1 cellular context compared by ENCODE assay signal in the genomic region with DNA sequence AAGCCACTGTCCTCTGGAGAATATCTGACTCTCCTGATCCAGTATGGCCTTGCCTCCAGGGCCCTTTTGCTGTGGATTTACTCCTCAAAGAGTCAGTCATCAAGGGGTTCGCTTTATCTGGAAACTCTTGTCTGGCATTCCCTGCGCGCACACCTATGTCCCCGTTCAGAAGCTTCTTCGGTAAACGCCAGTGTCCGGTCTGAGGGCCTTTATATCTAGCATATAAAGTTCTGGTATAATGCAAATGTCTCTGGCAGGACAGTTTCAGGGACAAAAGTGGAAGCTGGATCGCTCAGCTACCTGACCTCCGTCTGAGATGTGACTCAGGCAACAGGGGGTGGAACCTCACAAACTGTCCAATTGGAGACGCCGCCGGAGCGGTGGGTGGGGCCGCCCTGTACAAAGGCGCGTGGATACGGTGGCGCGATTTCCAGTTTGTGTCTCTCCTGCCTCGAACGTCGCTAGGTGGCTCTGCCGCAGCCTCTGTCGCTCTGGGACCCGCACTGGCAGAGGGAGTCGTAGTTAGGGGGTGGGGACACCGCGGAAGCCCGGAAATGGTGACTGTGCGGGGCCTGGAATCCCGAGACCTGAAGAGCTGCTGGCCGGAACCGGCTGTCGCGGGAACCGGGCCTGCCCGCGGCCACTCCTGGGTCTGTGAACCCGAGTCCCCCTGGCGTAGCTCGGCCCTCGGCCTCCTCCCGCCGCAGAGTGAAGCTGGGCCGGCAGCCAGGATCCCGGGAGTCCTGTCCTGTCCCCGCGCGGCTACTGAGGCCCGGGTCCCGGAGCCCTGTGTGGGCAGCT.
A peak's percentile ranks its signal among the peaks of the same experiment; 100 is the strongest.
TF ChIP-seq lines count a peak whose summit lies in the region.

No MANE protein-coding gene starts in this region.

TF ChIP-seq in HEK293, 187 proteins besides CTCF, POLR2A, EP300 and RAD21 (continued from another document and continues in another):
- TF ChIP-seq ZBTB10 (tag by site-specific recombination; IDR thresholded peaks at IDR 0.05) (no peak; the same call in 1 of the 2 replicates), ZSCAN18 (tag by site-specific recombination; IDR thresholded peaks at IDR 0.05) (no peak), PRDM2 (tag by site-specific recombination; IDR thresholded peaks at IDR 0.05; ENCODE audit: borderline replicate concordance) (no peak), ZNF747 (tag by site-specific recombination; IDR thresholded peaks at IDR 0.05) (no peak), ZBTB1 (tag by site-specific recombination; IDR thresholded peaks at IDR 0.05) (no peak), ZBTB17 (tag by site-specific recombination; IDR thresholded peaks at IDR 0.05) (peak; percentile 95), WT1 (tag by site-specific recombination; IDR thresholded peaks at IDR 0.05) (0 out of 2 replicates have a peak, but pooled peaks have one; percentile 17), ZNF488 (tag by site-specific recombination; IDR thresholded peaks at IDR 0.05) (no peak), ZNF2 (tag by site-specific recombination; IDR thresholded peaks at IDR 0.05) (peak; percentile 97), ZNF280D (tag by site-specific recombination; IDR thresholded peaks at IDR 0.05) (0 out of 2 replicates have a peak, but pooled peaks have one; percentile 9), ZNF623 (tag by site-specific recombination; IDR thresholded peaks at IDR 0.05) (no peak), ZNF221 (tag by site-specific recombination; IDR thresholded peaks at IDR 0.05; ENCODE audit: borderline replicate concordance) (no peak), ZNF585B (tag by site-specific recombination; IDR thresholded peaks at IDR 0.05) (no peak), ZNF214 (tag by site-specific recombination; IDR thresholded peaks at IDR 0.05; ENCODE audit: borderline replicate concordance) (no peak)
- TF ChIP-seq, protein P1, sequence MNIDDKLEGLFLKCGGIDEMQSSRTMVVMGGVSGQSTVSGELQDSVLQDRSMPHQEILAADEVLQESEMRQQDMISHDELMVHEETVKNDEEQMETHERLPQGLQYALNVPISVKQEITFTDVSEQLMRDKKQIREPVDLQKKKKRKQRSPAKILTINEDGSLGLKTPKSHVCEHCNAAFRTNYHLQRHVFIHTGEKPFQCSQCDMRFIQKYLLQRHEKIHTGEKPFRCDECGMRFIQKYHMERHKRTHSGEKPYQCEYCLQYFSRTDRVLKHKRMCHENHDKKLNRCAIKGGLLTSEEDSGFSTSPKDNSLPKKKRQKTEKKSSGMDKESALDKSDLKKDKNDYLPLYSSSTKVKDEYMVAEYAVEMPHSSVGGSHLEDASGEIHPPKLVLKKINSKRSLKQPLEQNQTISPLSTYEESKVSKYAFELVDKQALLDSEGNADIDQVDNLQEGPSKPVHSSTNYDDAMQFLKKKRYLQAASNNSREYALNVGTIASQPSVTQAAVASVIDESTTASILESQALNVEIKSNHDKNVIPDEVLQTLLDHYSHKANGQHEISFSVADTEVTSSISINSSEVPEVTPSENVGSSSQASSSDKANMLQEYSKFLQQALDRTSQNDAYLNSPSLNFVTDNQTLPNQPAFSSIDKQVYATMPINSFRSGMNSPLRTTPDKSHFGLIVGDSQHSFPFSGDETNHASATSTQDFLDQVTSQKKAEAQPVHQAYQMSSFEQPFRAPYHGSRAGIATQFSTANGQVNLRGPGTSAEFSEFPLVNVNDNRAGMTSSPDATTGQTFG (tag by site-specific recombination; IDR thresholded peaks at IDR 0.05; ENCODE audit: borderline replicate concordance) = no peak
- TF ChIP-seq, protein P2, sequence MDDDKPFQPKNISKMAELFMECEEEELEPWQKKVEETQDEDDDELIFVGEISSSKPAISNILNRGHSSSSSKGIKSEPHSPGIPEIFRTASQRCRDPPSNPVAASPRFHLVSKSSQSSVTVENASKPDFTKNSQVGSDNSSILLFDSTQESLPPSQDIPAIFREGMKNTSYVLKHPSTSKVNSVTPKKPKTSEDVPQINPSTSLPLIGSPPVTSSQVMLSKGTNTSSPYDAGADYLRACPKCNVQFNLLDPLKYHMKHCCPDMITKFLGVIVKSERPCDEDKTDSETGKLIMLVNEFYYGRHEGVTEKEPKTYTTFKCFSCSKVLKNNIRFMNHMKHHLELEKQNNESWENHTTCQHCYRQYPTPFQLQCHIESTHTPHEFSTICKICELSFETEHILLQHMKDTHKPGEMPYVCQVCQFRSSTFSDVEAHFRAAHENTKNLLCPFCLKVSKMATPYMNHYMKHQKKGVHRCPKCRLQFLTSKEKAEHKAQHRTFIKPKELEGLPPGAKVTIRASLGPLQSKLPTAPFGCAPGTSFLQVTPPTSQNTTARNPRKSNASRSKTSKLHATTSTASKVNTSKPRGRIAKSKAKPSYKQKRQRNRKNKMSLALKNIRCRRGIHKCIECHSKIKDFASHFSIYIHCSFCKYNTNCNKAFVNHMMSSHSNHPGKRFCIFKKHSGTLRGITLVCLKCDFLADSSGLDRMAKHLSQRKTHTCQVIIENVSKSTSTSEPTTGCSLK (tag by site-specific recombination; IDR thresholded peaks at IDR 0.05) = no peak
- TF ChIP-seq, protein P3, sequence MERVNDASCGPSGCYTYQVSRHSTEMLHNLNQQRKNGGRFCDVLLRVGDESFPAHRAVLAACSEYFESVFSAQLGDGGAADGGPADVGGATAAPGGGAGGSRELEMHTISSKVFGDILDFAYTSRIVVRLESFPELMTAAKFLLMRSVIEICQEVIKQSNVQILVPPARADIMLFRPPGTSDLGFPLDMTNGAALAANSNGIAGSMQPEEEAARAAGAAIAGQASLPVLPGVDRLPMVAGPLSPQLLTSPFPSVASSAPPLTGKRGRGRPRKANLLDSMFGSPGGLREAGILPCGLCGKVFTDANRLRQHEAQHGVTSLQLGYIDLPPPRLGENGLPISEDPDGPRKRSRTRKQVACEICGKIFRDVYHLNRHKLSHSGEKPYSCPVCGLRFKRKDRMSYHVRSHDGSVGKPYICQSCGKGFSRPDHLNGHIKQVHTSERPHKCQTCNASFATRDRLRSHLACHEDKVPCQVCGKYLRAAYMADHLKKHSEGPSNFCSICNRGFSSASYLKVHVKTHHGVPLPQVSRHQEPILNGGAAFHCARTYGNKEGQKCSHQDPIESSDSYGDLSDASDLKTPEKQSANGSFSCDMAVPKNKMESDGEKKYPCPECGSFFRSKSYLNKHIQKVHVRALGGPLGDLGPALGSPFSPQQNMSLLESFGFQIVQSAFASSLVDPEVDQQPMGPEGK (tag by site-specific recombination; IDR thresholded peaks at IDR 0.05) = peak; percentile 78
- TF ChIP-seq, protein P4, sequence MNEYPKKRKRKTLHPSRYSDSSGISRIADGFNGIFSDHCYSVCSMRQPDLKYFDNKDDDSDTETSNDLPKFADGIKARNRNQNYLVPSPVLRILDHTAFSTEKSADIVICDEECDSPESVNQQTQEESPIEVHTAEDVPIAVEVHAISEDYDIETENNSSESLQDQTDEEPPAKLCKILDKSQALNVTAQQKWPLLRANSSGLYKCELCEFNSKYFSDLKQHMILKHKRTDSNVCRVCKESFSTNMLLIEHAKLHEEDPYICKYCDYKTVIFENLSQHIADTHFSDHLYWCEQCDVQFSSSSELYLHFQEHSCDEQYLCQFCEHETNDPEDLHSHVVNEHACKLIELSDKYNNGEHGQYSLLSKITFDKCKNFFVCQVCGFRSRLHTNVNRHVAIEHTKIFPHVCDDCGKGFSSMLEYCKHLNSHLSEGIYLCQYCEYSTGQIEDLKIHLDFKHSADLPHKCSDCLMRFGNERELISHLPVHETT (tag by site-specific recombination; IDR thresholded peaks at IDR 0.05) = no peak; the same call in 1 of the 2 replicates
